In genomic region chr1:164524810-164525209, GRCh38 we compare ENCODE assay signal across 28 cellular contexts. TPM values are rescaled to one million over a fixed set of nuclear protein-coding genes. Genes with fewer than 3 reads are reported as not detected.
DNase-seq lines count a peak whose midpoint lies in the region; ATAC-seq and TF ChIP-seq lines count a peak whose summit lies in the region.
"Had no signal": no experiment of that assay in that cellular context is flagged by ENCODE, and none has a peak within 500 bp of the region (broad histone marks: within the 10 kb centered on the region; RNA-seq: fewer than 3 reads in every experiment).

No MANE protein-coding gene starts in this region.

- no peaks in the 10 kb centered on the region for H3K79me2 ChIP-seq in mesendoderm (ENCODE audit: control insufficient read depth, insufficient read depth, low read length)

- no peak overlapping the region for H2AK5ac ChIP-seq in mesendoderm (ENCODE audit: low read length)

- H4K8ac ChIP-seq in mesendoderm (ENCODE audit: low read depth, low read length) = no peak overlapping the region

- no peak overlapping the region for H3K56ac ChIP-seq in mesendoderm (ENCODE audit: low read length)

- no peak overlapping the region for H3K4ac ChIP-seq in mesendoderm (ENCODE audit: low read depth, low read length)

- H3K79me1 ChIP-seq in mesendoderm (ENCODE audit: low read length) = no peaks in the 10 kb centered on the region

- H3K18ac ChIP-seq in mesendoderm (ENCODE audit: low read length) = no peak overlapping the region

- H2BK120ac ChIP-seq in mesendoderm (ENCODE audit: low read depth, low read length) = no peak overlapping the region

- no peak overlapping the region for H2BK5ac ChIP-seq in mesendoderm (ENCODE audit: low read length)

- peak overlapping the region; percentile 16 to 36 for H3K27ac ChIP-seq in thoracic aorta
- no peak overlapping the region for H3K27ac ChIP-seq in mesendoderm (ENCODE audit: low read depth, low read length)
- H3K27ac ChIP-seq: adrenal gland, cardiac muscle cell, spleen, vagina, VCaP had no signal

- H3K36me3 ChIP-seq in thoracic aorta (no peaks in the 10 kb centered on the region), mesendoderm (ENCODE audit: control insufficient read depth, insufficient read depth, low read length) (no peaks in the 10 kb centered on the region)
- H3K36me3 ChIP-seq: adrenal gland, cardiac muscle cell, spleen, vagina had no signal

- TF ChIP-seq CTCF in thoracic aorta (IDR thresholded peaks at IDR 0.05) = no peak

- H3K27me3 ChIP-seq in thoracic aorta (replicated peaks; ENCODE audit: insufficient read depth) (no peaks in the 10 kb centered on the region), mesendoderm (ENCODE audit: insufficient read depth, low read length, poor library complexity) (no peaks in the 10 kb centered on the region)
- H3K27me3 ChIP-seq: adrenal gland, cardiac muscle cell, spleen, vagina had no signal

- ATAC-seq in thoracic aorta (ENCODE audit: insufficient number of reproducible peaks, low FRiP score, low read depth) (no peak), GM21529 (IDR thresholded peaks at IDR 0.05; ENCODE audit: unreplicated experiment) (no peak)
- ATAC-seq: GM23338; left lobe of liver; naive thymus-derived CD4-positive, alpha-beta T cell; stimulated activated memory B cell treated with anti-CD40 and anti-IgM and Interleukin-4, amounts not matched to agents 10 μg/mL and 1 μg/mL and 100 μg/mL, for 72 hours; T-helper 17 cell had no signal

- H3K4me1 ChIP-seq in thoracic aorta (ENCODE audit: control insufficient read depth in 1 of 2, low read depth in 2 of 2) (peaks cover 4 to 13% of the 10 kb centered on the region in 2 donors), mesendoderm (ENCODE audit: control insufficient read depth, low read depth, low read length) (no peaks in the 10 kb centered on the region)
- H3K4me1 ChIP-seq: adrenal gland, spleen, vagina had no signal

- H3K4me3 ChIP-seq in thoracic aorta (no peak overlapping the region), mesendoderm (ENCODE audit: low read length) (no peak overlapping the region)
- H3K4me3 ChIP-seq: adrenal gland, cardiac muscle cell, GM23338, spleen, vagina had no signal

- DNase-seq in H4 (ENCODE audit: low spot score) (peak; percentile 30), amniotic epithelial cell (ENCODE audit: low read depth) (peak; percentile 42), fibroblast of peridontal ligament (ENCODE audit: extremely low read depth) (peak; percentile 50), thoracic aorta (ENCODE audit: low spot score) (no peak), NOMO-1 treated with dmso at 0.1 percent for 144 hours (lab: John Stamatoyannopoulos, UW; ENCODE audit: unreplicated experiment) (no peak), mesendoderm (no peak)
- DNase-seq: activated CD4-positive, alpha-beta T cell treated with anti-CD3 and anti-CD28 coated beads for 48 hours; activated naive CD4-positive, alpha-beta T cell; activated T-cell treated with anti-CD3 and anti-CD28 coated beads, Interleukin-2, amount 50 U/mL, for 24 hours; CD4-positive, alpha-beta memory T cell; naive thymus-derived CD4-positive, alpha-beta T cell; NCI-H1436 treated with DMSO at 0.1 percent for 48 hours; NCI-H2171 treated with DMSO at 0.1 percent for 48 hours; NCI-H526; occipital lobe; spleen; stimulated activated CD4-positive, alpha-beta T cell treated with anti-CD3 and anti-CD28 coated beads, Interleukin-4, amount 100 ng/mL, for 1 hour; T-helper 17 cell had no signal

- no peak overlapping the region for H3K23ac ChIP-seq in mesendoderm (ENCODE audit: low read length)

- peaks cover 3% of the 10 kb centered on the region for H3K9me3 ChIP-seq in thoracic aorta
- H3K9me3 ChIP-seq: adrenal gland had no signal

- WGBS in mesendoderm (ENCODE audit: extremely low coverage, insufficient coverage, low lambda C conversion rate) = no CpG with 5 or more reads among the region's 2 CpGs

- no peak overlapping the region for H2BK15ac ChIP-seq in mesendoderm (replicated peaks; ENCODE audit: low read depth)

- no peak overlapping the region for H4K5ac ChIP-seq in mesendoderm (ENCODE audit: low read length)

- no peak overlapping the region for H3K9ac ChIP-seq in mesendoderm (ENCODE audit: low read length)

- no peak overlapping the region for H3K4me2 ChIP-seq in mesendoderm (ENCODE audit: low read length)
- H3K4me2 ChIP-seq: GM23338 had no signal

RNA-seq across cellular contexts. Expression of gene PBX1, which starts 34.2 kb away (rescaled TPM):
- total RNA-seq in H4 (2014; rRNA removed; shearing (Covaris generic)) = 22.2 and 25.8 TPM in 2 replicates
- total RNA-seq in thoracic aorta = 10 to 100 TPM; 50.5 to 53.1 TPM
- polyA plus RNA-seq in mesendoderm (2013, experiment 1 of 2) = 43.0 TPM
- 42.7 TPM for polyA plus RNA-seq in mesendoderm (2013, experiment 2 of 2)
- total RNA-seq: activated CD8-positive, alpha-beta memory T cell treated with anti-CD3 and anti-CD28 coated beads for 36 hours; G401 had no signal

Comparison
In these comparisons a context has a peak if more than half of its experiments do, and no peak if none do; other contexts are left out.
1. DNase-seq: peak in H4 (single experiment), amniotic epithelial cell (single experiment) and fibroblast of peridontal ligament (single experiment); none in thoracic aorta (single experiment), NOMO-1 treated with dmso at 0.1 percent for 144 hours (single experiment) and mesendoderm (single experiment).